In the genomic region with DNA sequence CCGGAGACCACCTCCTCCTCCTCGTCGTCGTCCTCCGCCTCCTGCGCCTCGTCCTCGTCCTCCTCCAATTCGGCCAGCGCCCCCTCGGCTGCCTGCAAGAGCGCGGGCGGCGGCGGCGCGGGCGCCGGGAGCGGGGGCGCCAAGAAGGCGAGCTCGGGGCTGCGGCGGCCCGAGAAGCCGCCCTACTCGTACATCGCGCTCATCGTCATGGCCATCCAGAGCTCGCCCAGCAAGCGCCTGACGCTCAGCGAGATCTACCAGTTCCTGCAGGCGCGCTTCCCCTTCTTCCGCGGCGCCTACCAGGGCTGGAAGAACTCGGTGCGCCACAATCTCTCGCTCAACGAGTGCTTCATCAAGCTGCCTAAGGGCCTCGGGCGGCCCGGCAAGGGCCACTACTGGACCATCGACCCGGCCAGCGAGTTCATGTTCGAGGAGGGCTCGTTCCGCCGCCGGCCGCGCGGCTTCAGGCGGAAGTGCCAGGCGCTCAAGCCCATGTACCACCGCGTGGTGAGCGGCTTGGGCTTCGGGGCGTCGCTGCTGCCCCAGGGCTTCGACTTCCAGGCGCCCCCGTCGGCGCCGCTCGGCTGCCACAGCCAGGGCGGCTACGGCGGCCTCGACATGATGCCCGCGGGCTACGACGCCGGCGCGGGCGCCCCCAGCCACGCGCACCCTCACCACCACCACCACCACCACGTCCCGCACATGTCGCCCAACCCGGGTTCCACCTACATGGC, we compare ENCODE assay signal across 8 cellular contexts. TPM values are rescaled to one million over a fixed set of nuclear protein-coding genes. Genes with fewer than 3 reads are reported as not detected.
DNase-seq lines count a peak whose midpoint lies in the region; ATAC-seq and TF ChIP-seq lines count a peak whose summit lies in the region.

No MANE protein-coding gene starts in this region.

- TF ChIP-seq CTCF in A673 (conservative IDR thresholded peaks at IDR 0.05; ENCODE audit: low read depth, low read length) (no peak), astrocyte of the spinal cord (IDR thresholded peaks at IDR 0.05; ENCODE audit: low read depth, low read length) (no peak), suprapubic skin (IDR thresholded peaks at IDR 0.05) (no peak)

- CTCF ChIA-PET in A673 (lab: Charles Lee) (no interaction called here), HEK293T (lab: Yijun Ruan, JAX) (interaction anchor here (0.8 kb wide), 1 partner anchor 34 kb away, joined by 4 read pairs; no protein-coding TSS in a partner anchor)

- under 1% methylated on average over 25 of the region's 92 CpGs for WGBS in suprapubic skin

- H3K9me3 ChIP-seq in A673 (ENCODE audit: low read depth, low read length, poor library complexity, severe bottlenecking): no peaks in the 10 kb centered on the region
- no peaks in the 10 kb centered on the region for H3K9me3 ChIP-seq in suprapubic skin

- POLR2A ChIA-PET in A673 (lab: Charles Lee; ENCODE audit: low non-redundant PET) (no interaction called here), HEK293T (lab: Yijun Ruan, JAX) (interaction anchor here (0.8 to 1.1 kb wide), 2 partner anchors 15 to 79 kb away, joined by 3 read pairs; a partner anchor contains a TSS)

- no peak for TF ChIP-seq POLR2A in suprapubic skin (IDR thresholded peaks at IDR 0.05)

- no peak overlapping the region for H3K27ac ChIP-seq in A673 (ENCODE audit: low read depth, low read length, poor library complexity, severe bottlenecking)
- peak overlapping the region; percentile 2 for H3K27ac ChIP-seq in layer of hippocampus (ENCODE audit: low read depth, low read length)
- H3K27ac ChIP-seq in suprapubic skin: no peak overlapping the region

- ATAC-seq in GM19035 (IDR thresholded peaks at IDR 0.05; ENCODE audit: unreplicated experiment): no peak

- DNase-seq in A673 (ENCODE audit: low spot score) (peak; percentile 49), HEK293T (ENCODE audit: extremely low spot score) (no peak), astrocyte of the spinal cord (ENCODE audit: low read depth, low spot score) (no peak), suprapubic skin (ENCODE audit: low spot score in 2 of 2) (peak in 1 of 2 donors; percentile 74), mucosa of gallbladder (ENCODE audit: low spot score) (no peak), NCI-H2029 (lab: John Stamatoyannopoulos, UW) (no peak)

- H3K4me1 ChIP-seq in A673 (ENCODE audit: insufficient read depth, low read length, poor library complexity, severe bottlenecking): no peaks in the 10 kb centered on the region
- peaks cover 49% of the 10 kb centered on the region for H3K4me1 ChIP-seq in suprapubic skin

- H3K27me3 ChIP-seq in A673 (replicated peaks; ENCODE audit: insufficient read depth, low read depth, low read length, poor library complexity) (peaks cover 75% of the 10 kb centered on the region), layer of hippocampus (ENCODE audit: control insufficient read depth, insufficient read depth, low read length) (peaks cover 41% of the 10 kb centered on the region), suprapubic skin (peaks cover 100% of the 10 kb centered on the region)

- H3K4me3 ChIP-seq in A673 (ENCODE audit: low read depth, low read length, poor library complexity, severe bottlenecking): peak overlapping the region; percentile 38
- peak overlapping the region; percentile 50 for H3K4me3 ChIP-seq in astrocyte of the spinal cord (ENCODE audit: low read depth, low read length)
- peak overlapping the region; percentile 51 for H3K4me3 ChIP-seq in suprapubic skin

- no peak for TF ChIP-seq EP300 in suprapubic skin (IDR thresholded peaks at IDR 0.05)

- in situ Hi-C loops in astrocyte of the spinal cord (cut with HindIII; ENCODE audit: low sequenced_read_pairs): no loop called here

- intact Hi-C loops in A673 (cut with micrococcal nuclease; ENCODE audit: unreplicated experiment): no loop called here

- H3K36me3 ChIP-seq in A673 (ENCODE audit: insufficient read depth, low read length, poor library complexity, severe bottlenecking) (no peaks in the 10 kb centered on the region), suprapubic skin (no peaks in the 10 kb centered on the region)

- BruUV-seq in A673 (replicated peaks; lab: Mats Ljungman, UMichigan): no TSS peak

TF ChIP-seq in HEK293T, 16 proteins besides CTCF, POLR2A, EP300 and RAD21:
- no peak for TF ChIP-seq SP1 (IDR thresholded peaks at IDR 0.05)
- 0 out of 2 replicates have a peak, but pooled peaks have one; percentile 23 for TF ChIP-seq L3MBTL2 (conservative IDR thresholded peaks at IDR 0.05)

RNA-seq across cellular contexts. Expression of a gene that starts 0.9 kb away (rescaled TPM):
- total RNA-seq in A673 (2021) (0.13 TPM in 2 replicates), suprapubic skin (1 to 10 TPM in 2 of 4 donors, under 1 TPM in 2; 0.25 to 3.0 (median 0.99) TPM), mucosa of gallbladder (3.6 TPM)
